In the genomic region with DNA sequence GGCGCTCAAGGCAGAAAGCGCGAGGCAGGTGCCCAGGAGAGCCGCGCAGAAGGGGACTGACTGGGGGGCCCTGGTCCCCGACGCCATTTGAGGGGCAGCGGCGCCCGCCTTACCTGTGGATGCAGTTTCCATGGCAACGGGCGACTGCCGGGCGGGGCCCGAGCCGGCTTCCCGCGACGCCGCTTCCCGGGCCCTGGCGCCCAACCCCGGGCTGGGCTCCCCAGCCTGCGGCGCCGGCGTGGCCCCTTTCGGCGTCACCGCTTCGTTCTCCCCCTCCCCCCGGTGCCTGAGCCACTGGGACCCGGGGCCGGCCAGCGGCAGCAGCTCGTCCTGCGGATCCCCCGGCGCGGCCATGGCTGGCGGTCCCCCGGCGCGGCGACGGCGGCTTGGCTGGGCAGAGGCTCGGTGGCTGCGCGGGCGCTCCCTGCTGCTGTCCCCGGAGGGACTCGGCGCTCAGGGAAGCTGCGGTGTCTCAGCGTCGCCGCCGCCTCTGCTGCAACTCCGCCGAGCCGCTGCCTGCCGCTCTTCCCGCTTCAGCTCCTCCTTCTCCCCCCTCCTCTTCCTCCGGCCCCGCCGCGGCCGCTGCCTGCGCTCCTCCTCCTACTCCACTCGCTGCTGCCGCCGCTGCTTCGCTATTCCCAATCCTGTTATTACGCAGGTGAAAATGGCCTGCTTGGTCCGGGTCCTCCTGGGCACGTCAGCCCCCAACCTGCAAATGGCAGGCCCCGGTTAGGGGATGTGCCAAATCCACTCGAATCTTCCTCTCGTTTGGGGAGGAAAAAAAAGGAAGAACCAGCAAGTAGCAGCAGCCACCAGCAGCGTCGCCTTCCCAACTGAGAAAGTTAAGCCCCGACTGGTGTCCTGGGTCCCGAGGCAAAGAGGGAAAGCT, we compare ENCODE assay signal across 8 cellular contexts. TPM values are rescaled to one million over a fixed set of nuclear protein-coding genes. Genes with fewer than 3 reads are reported as not detected.
DNase-seq lines count a peak whose midpoint lies in the region; ATAC-seq, FAIRE-seq and TF ChIP-seq lines count a peak whose summit lies in the region.

A gene with protein sequence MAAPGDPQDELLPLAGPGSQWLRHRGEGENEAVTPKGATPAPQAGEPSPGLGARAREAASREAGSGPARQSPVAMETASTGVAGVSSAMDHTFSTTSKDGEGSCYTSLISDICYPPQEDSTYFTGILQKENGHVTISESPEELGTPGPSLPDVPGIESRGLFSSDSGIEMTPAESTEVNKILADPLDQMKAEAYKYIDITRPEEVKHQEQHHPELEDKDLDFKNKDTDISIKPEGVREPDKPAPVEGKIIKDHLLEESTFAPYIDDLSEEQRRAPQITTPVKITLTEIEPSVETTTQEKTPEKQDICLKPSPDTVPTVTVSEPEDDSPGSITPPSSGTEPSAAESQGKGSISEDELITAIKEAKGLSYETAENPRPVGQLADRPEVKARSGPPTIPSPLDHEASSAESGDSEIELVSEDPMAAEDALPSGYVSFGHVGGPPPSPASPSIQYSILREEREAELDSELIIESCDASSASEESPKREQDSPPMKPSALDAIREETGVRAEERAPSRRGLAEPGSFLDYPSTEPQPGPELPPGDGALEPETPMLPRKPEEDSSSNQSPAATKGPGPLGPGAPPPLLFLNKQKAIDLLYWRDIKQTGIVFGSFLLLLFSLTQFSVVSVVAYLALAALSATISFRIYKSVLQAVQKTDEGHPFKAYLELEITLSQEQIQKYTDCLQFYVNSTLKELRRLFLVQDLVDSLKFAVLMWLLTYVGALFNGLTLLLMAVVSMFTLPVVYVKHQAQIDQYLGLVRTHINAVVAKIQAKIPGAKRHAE (minus strand): TSS at position 500 of the 889 bp plus-strand sequence. CDS start 146 bp downstream, at position 354.

- no peak for FAIRE-seq in H54 (lab: Jason Lieb, UNC)

- no peaks in the 10 kb centered on the region for H3K9me3 Mint-ChIP-seq in T-helper 2 cell treated with Interferon-gamma antibody and Interleukin-4, amounts not matched to agents 5 μg/mL and 100 μg/mL, for 36 hours

- peak within 1 kb of the TSS; percentile 85 for H3K4me3 Mint-ChIP-seq in T-helper 2 cell treated with Interferon-gamma antibody and Interleukin-4, amounts not matched to agents 5 μg/mL and 100 μg/mL, for 36 hours

- TF ChIP-seq EP300 in stomach (IDR thresholded peaks at IDR 0.05): no peak

- no peaks in the 10 kb centered on the region for H3K36me3 Mint-ChIP-seq in T-helper 2 cell treated with Interferon-gamma antibody and Interleukin-4, amounts not matched to agents 5 μg/mL and 100 μg/mL, for 36 hours (ENCODE audit: low read depth)

- H3K36me3 ChIP-seq in ectodermal cell (ENCODE audit: control insufficient read depth, insufficient read depth, low read length): no peaks in the 10 kb centered on the region
- no peaks in the 10 kb centered on the region for H3K36me3 ChIP-seq in lower lobe of right lung
- H3K36me3 ChIP-seq in stomach: no peaks in the 10 kb centered on the region

- H3K4me1 ChIP-seq in ectodermal cell (ENCODE audit: control insufficient read depth, insufficient read depth, low read length) (no peaks in the 10 kb centered on the region), lower lobe of right lung (peaks cover 16% of the 10 kb centered on the region), stomach (peaks cover 15 to 24% (median 20%) of the 10 kb centered on the region in 4 donors)

- 0% methylated on average over 84 of the region's 84 CpGs for WGBS in ectodermal cell, 2 experiments
- WGBS in stomach, 5 donors: 0 to 1% (median 1%) methylated on average over 34 to 84 of the region's 84 CpGs

- TF ChIP-seq CTCF in lower lobe of right lung (IDR thresholded peaks at IDR 0.05): no peak
- no peak for TF ChIP-seq CTCF in stomach (IDR thresholded peaks at IDR 0.05)

- H3K27me3 ChIP-seq in ectodermal cell (ENCODE audit: control insufficient read depth, insufficient read depth, low read length, poor library complexity, severe bottlenecking): peaks cover 65% of the 10 kb centered on the region
- H3K27me3 ChIP-seq in lower lobe of right lung (ENCODE audit: low read depth): peaks cover 47% of the 10 kb centered on the region
- peaks cover 0 to 60% (median 28%) of the 10 kb centered on the region in 3 donors for H3K27me3 ChIP-seq in stomach

- H3K27me3 Mint-ChIP-seq in T-helper 2 cell treated with Interferon-gamma antibody and Interleukin-4, amounts not matched to agents 5 μg/mL and 100 μg/mL, for 36 hours (ENCODE audit: low read depth): peaks cover 60% of the 10 kb centered on the region

- ATAC-seq in lower lobe of right lung: peak; percentile 94 to 96

- H3K4me3 ChIP-seq in ectodermal cell (ENCODE audit: insufficient read depth, low read depth, low read length) (peak within 1 kb of the TSS; percentile 61), lower lobe of right lung (peak within 1 kb of the TSS; percentile 60), stomach (peak within 1 kb of the TSS; percentile 58 to 76 (median 68))

- H3K4me1 Mint-ChIP-seq in T-helper 2 cell treated with Interferon-gamma antibody and Interleukin-4, amounts not matched to agents 5 μg/mL and 100 μg/mL, for 36 hours (ENCODE audit: low read depth): peaks cover 5% of the 10 kb centered on the region

- TF ChIP-seq POLR2A in H54 (IDR thresholded peaks at IDR 0.05; ENCODE audit: low read depth, low read length) (no peak), stomach (IDR thresholded peaks at IDR 0.05) (no peak)

- intact Hi-C loops in lower lobe of right lung (cut with DNase I) (no loop called here), stomach (cut with DNase I; ENCODE audit: low total_unique reads) (no loop called here)

- H3K9me3 ChIP-seq in ectodermal cell (ENCODE audit: control insufficient read depth, low read length): no peaks in the 10 kb centered on the region
- no peaks in the 10 kb centered on the region for H3K9me3 ChIP-seq in lower lobe of right lung
- no peaks in the 10 kb centered on the region for H3K9me3 ChIP-seq in stomach

- DNase-seq in EL: peak; percentile 51
- peak; percentile 59 for DNase-seq in H54 (ENCODE audit: insufficient read length, low spot score)
- DNase-seq in NCI-H1436 treated with DMSO at 0.1 percent for 48 hours (lab: John Stamatoyannopoulos, UW): peak; percentile 6
- DNase-seq in T-helper 2 cell treated with Interferon-gamma antibody and Interleukin-4, amounts not matched to agents 5 μg/mL and 100 μg/mL, for 36 hours (ENCODE audit: low spot score): peak; percentile 10
- peak; percentile 80 for DNase-seq in lower lobe of right lung
- DNase-seq in stomach: peak; percentile 43
- DNase-seq in epidermal melanocyte (ENCODE audit: insufficient read length, low spot score): no peak

- no peak within 1 kb of the TSS for H3K27ac Mint-ChIP-seq in T-helper 2 cell treated with Interferon-gamma antibody and Interleukin-4, amounts not matched to agents 5 μg/mL and 100 μg/mL, for 36 hours

- H3K27ac ChIP-seq in ectodermal cell (ENCODE audit: insufficient read depth, low read depth, low read length, poor library complexity, severe bottlenecking) (no peak within 1 kb of the TSS), lower lobe of right lung (peak within 1 kb of the TSS; percentile 58), stomach (peak within 1 kb of the TSS in 4 of 5 donors; percentile 14 to 64 (median 39))

RNA-seq across cellular contexts. Expression of the gene that starts here (rescaled TPM):
- polyA plus RNA-seq in ectodermal cell (2013, experiment 1 of 4): 16.4 TPM
- 12.9 TPM for polyA plus RNA-seq in ectodermal cell (2013, experiment 2 of 4)
- 14.6 TPM for polyA plus RNA-seq in ectodermal cell (2013, experiment 3 of 4)
- polyA plus RNA-seq in ectodermal cell (2013, experiment 4 of 4): 16.9 TPM
- total RNA-seq in lower lobe of right lung (18.2 TPM), stomach (10 to 100 TPM in 1 of 5 donors, 1 to 10 TPM in 1, under 1 TPM in 1, not detected in 2; 0.89 to 10.6 (median 7.8) TPM)
- polyA plus RNA-seq in stomach: 1 to 10 TPM in 2 of 3 donors, under 1 TPM in 1; 0.61 to 3.2 (median 1.6) TPM
